18 cellular contexts compared by ENCODE assay signal in the genomic region with DNA sequence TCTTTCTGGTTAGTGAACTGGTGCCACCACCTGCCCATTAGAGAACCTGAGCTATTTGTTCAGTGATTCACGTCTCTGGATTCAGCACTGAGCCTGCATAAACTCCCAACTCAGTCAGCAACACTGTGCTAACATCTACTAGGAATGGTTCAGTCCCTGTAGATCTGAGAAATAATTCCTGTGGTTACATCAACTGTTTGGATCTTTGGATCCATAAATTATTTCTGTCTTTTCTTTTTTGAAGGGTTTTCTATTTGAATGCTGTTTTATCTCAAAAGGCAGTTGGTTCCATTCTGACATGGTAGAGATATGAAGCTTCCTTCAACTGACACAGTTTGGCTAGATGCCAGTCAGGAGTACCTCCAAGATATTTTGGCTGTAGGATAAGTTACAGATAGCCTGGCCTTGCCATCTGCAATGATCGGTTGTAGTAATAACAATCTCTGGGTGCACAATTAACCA.
DNase-seq lines count a peak whose midpoint lies in the region; TF ChIP-seq lines count a peak whose summit lies in the region.
"Had no signal": no experiment of that assay in that cellular context is flagged by ENCODE, and none has a peak within 500 bp of the region (broad histone marks: within the 10 kb centered on the region; RNA-seq: fewer than 3 reads in every experiment).

No MANE protein-coding gene starts in this region.

- H2BK120ac ChIP-seq in mesendoderm (ENCODE audit: low read depth, low read length), result no peak overlapping the region

- H4K20me1 ChIP-seq in MM.1S (ENCODE audit: insufficient read depth, low read length), result no peaks in the 10 kb centered on the region
- H4K20me1 ChIP-seq: BLaER1 treated with 17β-estradiol and CSF1 and Interleukin-3, amounts not matched to agents 10 nM and 100 nM had no signal

- no peak overlapping the region for H3K4me3 ChIP-seq in kidney epithelial cell (ENCODE audit: low read depth, low read length)
- no peak overlapping the region for H3K4me3 ChIP-seq in MM.1S (ENCODE audit: low read length)
- H3K4me3 ChIP-seq in mesendoderm (ENCODE audit: low read length), result no peak overlapping the region
- H3K4me3 ChIP-seq: BLaER1 treated with 17β-estradiol and CSF1 and Interleukin-3, amounts not matched to agents 10 nM and 100 nM; vagina had no signal

- H2BK5ac ChIP-seq in mesendoderm (ENCODE audit: low read length), result no peak overlapping the region

- H3K4ac ChIP-seq in mesendoderm (ENCODE audit: low read depth, low read length), result no peak overlapping the region

- no peak overlapping the region for H4K5ac ChIP-seq in mesendoderm (ENCODE audit: low read length)

- H3K79me1 ChIP-seq in mesendoderm (ENCODE audit: low read length), result no peaks in the 10 kb centered on the region

- no peak overlapping the region for H3K56ac ChIP-seq in mesendoderm (ENCODE audit: low read length)

- H3K27ac ChIP-seq in MM.1S (ENCODE audit: low read length) (no peak overlapping the region), mesendoderm (ENCODE audit: low read depth, low read length) (no peak overlapping the region)
- H3K27ac ChIP-seq: BLaER1 treated with 17β-estradiol and CSF1 and Interleukin-3, amounts not matched to agents 10 nM and 100 nM; vagina had no signal

- H3K4me2 ChIP-seq in MM.1S (ENCODE audit: low read depth, low read length) (no peak overlapping the region), mesendoderm (ENCODE audit: low read length) (no peak overlapping the region)
- H3K4me2 ChIP-seq: BLaER1 treated with 17β-estradiol and CSF1 and Interleukin-3, amounts not matched to agents 10 nM and 100 nM had no signal

- no peaks in the 10 kb centered on the region for H3K4me1 ChIP-seq in MM.1S (ENCODE audit: low read length)
- no peaks in the 10 kb centered on the region for H3K4me1 ChIP-seq in mesendoderm (ENCODE audit: control insufficient read depth, low read depth, low read length)

- no peak for TF ChIP-seq CTCF in kidney epithelial cell (IDR thresholded peaks at IDR 0.05; ENCODE audit: insufficient read depth, low read length, poor library complexity, severe bottlenecking)
- no peak for TF ChIP-seq CTCF in MM.1S (IDR thresholded peaks at IDR 0.05; ENCODE audit: low read length)

- H2BK15ac ChIP-seq in mesendoderm (replicated peaks; ENCODE audit: low read depth), result no peak overlapping the region

- WGBS in mesendoderm (ENCODE audit: extremely low coverage, insufficient coverage, low lambda C conversion rate), result no CpG with 5 or more reads among the region's 2 CpGs

- H3K9ac ChIP-seq in MM.1S (ENCODE audit: low read length) (no peak overlapping the region), mesendoderm (ENCODE audit: low read length) (no peak overlapping the region)
- H3K9ac ChIP-seq: BLaER1 treated with 17β-estradiol and CSF1 and Interleukin-3, amounts not matched to agents 10 nM and 100 nM had no signal

- H3K9me3 ChIP-seq in MM.1S (replicated peaks; ENCODE audit: insufficient read depth, low read length), result no peaks in the 10 kb centered on the region
- H3K9me3 ChIP-seq: BLaER1 treated with 17β-estradiol and CSF1 and Interleukin-3, amounts not matched to agents 10 nM and 100 nM; vagina had no signal

- H4K8ac ChIP-seq in mesendoderm (ENCODE audit: low read depth, low read length), result no peak overlapping the region

- H3K27me3 ChIP-seq in kidney epithelial cell (ENCODE audit: control insufficient read depth, insufficient read depth, low read length), result no peaks in the 10 kb centered on the region
- no peaks in the 10 kb centered on the region for H3K27me3 ChIP-seq in MM.1S (replicated peaks; ENCODE audit: insufficient read depth, low read length)
- H3K27me3 ChIP-seq in mesendoderm (ENCODE audit: insufficient read depth, low read length, poor library complexity), result no peaks in the 10 kb centered on the region
- H3K27me3 ChIP-seq: BLaER1 treated with 17β-estradiol and CSF1 and Interleukin-3, amounts not matched to agents 10 nM and 100 nM; vagina had no signal

- no peaks in the 10 kb centered on the region for H3K9me2 ChIP-seq in MM.1S (replicated peaks; ENCODE audit: insufficient read depth, low read length)

- H3K23ac ChIP-seq in mesendoderm (ENCODE audit: low read length), result no peak overlapping the region

- H3K36me3 ChIP-seq in kidney epithelial cell (ENCODE audit: control insufficient read depth, insufficient read depth, low read length), result no peaks in the 10 kb centered on the region
- H3K36me3 ChIP-seq in MM.1S (replicated peaks; ENCODE audit: insufficient read depth, low read length), result no peaks in the 10 kb centered on the region
- H3K36me3 ChIP-seq in mesendoderm (ENCODE audit: control insufficient read depth, insufficient read depth, low read length), result no peaks in the 10 kb centered on the region
- H3K36me3 ChIP-seq: BLaER1 treated with 17β-estradiol and CSF1 and Interleukin-3, amounts not matched to agents 10 nM and 100 nM; vagina had no signal

- H3K18ac ChIP-seq in mesendoderm (ENCODE audit: low read length), result no peak overlapping the region

- no peaks in the 10 kb centered on the region for H3K79me2 ChIP-seq in MM.1S (ENCODE audit: low read length)
- no peaks in the 10 kb centered on the region for H3K79me2 ChIP-seq in mesendoderm (ENCODE audit: control insufficient read depth, insufficient read depth, low read length)

- H2AK5ac ChIP-seq in mesendoderm (ENCODE audit: low read length), result no peak overlapping the region

- DNase-seq in AG08396 (ENCODE audit: low spot score) (peak; percentile 18), HT1080 (ENCODE audit: low read depth) (peak; percentile 40), astrocyte of the hippocampus (ENCODE audit: low read depth, low spot score) (peak; percentile 83), kidney epithelial cell (ENCODE audit: low read depth) (peak; percentile 4), T1000 (lab: John Stamatoyannopoulos, UW) (no peak), MM.1S (no peak), NCI-H1048 (lab: John Stamatoyannopoulos, UW) (no peak), mesendoderm (no peak)
- DNase-seq: activated CD4-positive, alpha-beta T cell treated with anti-CD3 and anti-CD28 coated beads for 4 hours; activated T-cell treated with anti-CD3 and anti-CD28 coated beads, Interleukin-2, amount 50 U/mL, for 4 hours; cortex of kidney; foreskin melanocyte; kidney; NCI-H2171; stimulated activated naive CD4-positive, alpha-beta T cell treated with Interleukin-2 at 50 U/mL for 16 hours; T-helper 1 cell had no signal

- H3F3A ChIP-seq in MM.1S (ENCODE audit: insufficient read depth, low read length), result no peaks in the 10 kb centered on the region

- no peak overlapping the region for H2AFZ ChIP-seq in MM.1S (ENCODE audit: low read length)

Comparison
In these comparisons a context has a peak if more than half of its experiments do, and no peak if none do; other contexts are left out.
1. DNase-seq: peak in AG08396 (single experiment), HT1080 (single experiment), astrocyte of the hippocampus (single experiment) and kidney epithelial cell (single experiment); none in T1000 (single experiment), MM.1S (single experiment), NCI-H1048 (single experiment) and mesendoderm (single experiment).